Comparison of ENCODE assay signal across 37 cellular contexts in the genomic region with DNA sequence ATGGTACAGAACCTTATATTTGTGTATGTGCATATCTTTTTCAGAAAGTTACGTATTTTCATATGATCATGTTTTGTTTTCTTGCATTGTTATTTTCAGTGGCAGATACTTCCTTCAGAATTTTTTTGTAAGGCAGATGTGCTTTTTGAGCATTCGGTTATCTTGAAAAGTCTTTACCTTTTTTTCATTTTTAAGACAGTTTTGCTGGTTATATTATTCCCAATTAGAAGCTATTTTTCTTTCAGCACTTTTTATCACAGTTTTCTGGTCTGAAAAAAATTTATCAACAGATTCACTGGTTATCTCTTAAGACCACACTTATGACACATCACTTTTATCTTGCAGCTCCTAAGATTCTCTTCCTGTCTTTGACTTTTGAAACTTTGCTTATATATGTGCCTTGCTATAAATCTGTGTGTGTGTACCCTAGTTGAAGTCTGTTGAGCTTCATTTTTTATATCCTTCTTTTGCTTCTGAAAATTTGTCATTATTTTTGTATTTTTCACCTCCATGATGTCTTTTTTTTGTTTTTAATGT. TPM values are rescaled to one million over a fixed set of nuclear protein-coding genes. Genes with fewer than 3 reads are reported as not detected.
"Had no signal": no experiment of that assay in that cellular context is flagged by ENCODE, and none has a peak within 500 bp of the region (broad histone marks: within the 10 kb centered on the region; RNA-seq: fewer than 3 reads in every experiment).

No MANE protein-coding gene starts in this region.

- ATAC-seq: activated CD8-positive, alpha-beta T cell treated with anti-CD3 and anti-CD28 coated beads for 36 hours; activated naive CD4-positive, alpha-beta T cell treated with anti-CD3 and anti-CD28 coated beads, Interleukin-2, amount 50 U/mL, for 72 hours; activated T-helper 17 cell treated with anti-CD3 and anti-CD28 coated beads, Interleukin-2, amount 50 U/mL, for 72 hours had no signal

- H3K27ac ChIP-seq: ascending aorta, cardiac muscle cell, VCaP had no signal

- H3K27ac Mint-ChIP-seq: activated B cell treated with CpG ODN at 0.5 μM for 24 hours; activated CD4-positive, alpha-beta memory T cell treated with anti-CD3 and anti-CD28 coated beads for 36 hours; activated CD4-positive, alpha-beta T cell treated with anti-CD3 and anti-CD28 coated beads, Interleukin-2, amount 10 ng/mL, durations not matched to agents 24 days and 14 days; activated CD8-positive, alpha-beta T cell treated with anti-CD3 and anti-CD28 coated beads for 36 hours; activated naive CD4-positive, alpha-beta T cell treated with anti-CD3 and anti-CD28 coated beads for 36 hours; activated naive CD4-positive, alpha-beta T cell treated with anti-CD3 and anti-CD28 coated beads, Interleukin-2, amount 50 U/mL, for 72 hours; activated naive CD8-positive, alpha-beta T cell treated with anti-CD3 and anti-CD28 coated beads for 36 hours; activated T-cell treated with anti-CD3 and anti-CD28 coated beads, Interleukin-2, amount 50 U/mL, for 24 hours; activated T-helper 1 cell treated with anti-CD3 and anti-CD28 coated beads, Interleukin-12 subunit alpha, Interleukin-12 subunit beta, Interleukin-2, Interleukin-4 antibody, amounts not matched to agents 30 ng/mL and 10 ng/mL and 1 ng/mL, durations not matched to agents 14 hours and 24 hours and 36 hours; activated T-helper 17 cell treated with anti-CD3 and anti-CD28 coated beads, Interleukin-2, amount 50 U/mL, for 72 hours; brain; T-helper 1 cell treated with Interleukin-12 subunit alpha and Interleukin-12 subunit beta and Interleukin-4 antibody, amounts not matched to agents 30 μg/mL and 1 μg/mL, for 36 hours; T-helper 2 cell treated with Interferon-gamma antibody and Interleukin-4, amounts not matched to agents 5 μg/mL and 100 μg/mL, for 36 hours had no signal

- H3K4me1 Mint-ChIP-seq: activated B cell treated with CpG ODN at 0.5 μM for 24 hours; activated CD4-positive, alpha-beta T cell treated with anti-CD3 and anti-CD28 coated beads, Interleukin-2, amount 10 ng/mL, durations not matched to agents 24 days and 14 days; activated naive CD8-positive, alpha-beta T cell treated with anti-CD3 and anti-CD28 coated beads for 36 hours; activated T-helper 17 cell treated with anti-CD3 and anti-CD28 coated beads, Interleukin-2, amount 50 U/mL, for 72 hours; brain; central memory CD8-positive, alpha-beta T cell had no signal

- DNase-seq: activated B cell treated with CpG ODN at 0.5 μM for 24 hours; activated CD4-positive, alpha-beta memory T cell treated with anti-CD3 and anti-CD28 coated beads for 36 hours; activated CD4-positive, alpha-beta T cell treated with anti-CD3 and anti-CD28 coated beads for 4 hours; activated CD4-positive, alpha-beta T cell treated with anti-CD3 and anti-CD28 coated beads, Interleukin-2, amount 10 ng/mL, durations not matched to agents 24 days and 14 days; activated CD4-positive, alpha-beta T cell treated with anti-CD3 and anti-CD28 coated beads, Interleukin-2, amount 50 U/mL, for 1 hour; activated CD4-positive, alpha-beta T cell treated with anti-CD3 and anti-CD28 coated beads, Interleukin-2, amount 50 U/mL, for 4 hours; activated CD4-positive, CD25-positive, alpha-beta regulatory T cell treated with anti-CD3 and anti-CD28 coated beads, Interleukin-2, amount 50 U/mL, for 72 hours; activated CD8-positive, alpha-beta memory T cell treated with anti-CD3 and anti-CD28 coated beads, Interleukin-2, amount 50 U/mL, for 4 hours; activated CD8-positive, alpha-beta T cell treated with anti-CD3 and anti-CD28 coated beads for 36 hours; activated effector memory CD4-positive, alpha-beta T cell treated with anti-CD3 and anti-CD28 coated beads, Interleukin-2, amount 50 U/mL, for 16 hours; activated gamma-delta T cell treated with Interleukin-2 at 50 U/mL for 16 hours; activated naive CD4-positive, alpha-beta T cell; activated naive CD4-positive, alpha-beta T cell treated with anti-CD3 and anti-CD28 coated beads for 36 hours; activated naive CD4-positive, alpha-beta T cell treated with anti-CD3 and anti-CD28 coated beads, Interleukin-2, amount 50 U/mL, for 16 hours; activated naive CD8-positive, alpha-beta T cell treated with anti-CD3 and anti-CD28 coated beads for 36 hours; activated T-cell treated with anti-CD3 and anti-CD28 coated beads for 4 hours; activated T-cell treated with anti-CD3 and anti-CD28 coated beads, Interleukin-2, amount 50 U/mL, for 24 hours; activated T-cell treated with anti-CD3 and anti-CD28 coated beads, Interleukin-2, amount 50 U/mL, for 48 hours; amygdala; anterior cingulate cortex; caudate nucleus; cerebellar nuclear complex; T-helper 1 cell; T-helper 2 cell; T-helper 9 cell had no signal

- H3K4me3 Mint-ChIP-seq: activated B cell treated with CpG ODN at 0.5 μM for 24 hours; activated CD4-positive, alpha-beta memory T cell treated with anti-CD3 and anti-CD28 coated beads for 36 hours; activated CD4-positive, alpha-beta T cell treated with anti-CD3 and anti-CD28 coated beads, Interleukin-2, amount 10 ng/mL, durations not matched to agents 24 days and 14 days; activated CD8-positive, alpha-beta T cell treated with anti-CD3 and anti-CD28 coated beads for 36 hours; activated naive CD4-positive, alpha-beta T cell treated with anti-CD3 and anti-CD28 coated beads for 36 hours; activated naive CD8-positive, alpha-beta T cell treated with anti-CD3 and anti-CD28 coated beads for 36 hours; activated T-cell treated with anti-CD3 and anti-CD28 coated beads, Interleukin-2, amount 50 U/mL, for 24 hours; activated T-helper 1 cell treated with anti-CD3 and anti-CD28 coated beads, Interleukin-12 subunit alpha, Interleukin-12 subunit beta, Interleukin-2, Interleukin-4 antibody, amounts not matched to agents 30 ng/mL and 10 ng/mL and 1 ng/mL, durations not matched to agents 14 hours and 24 hours and 36 hours; activated T-helper 17 cell treated with anti-CD3 and anti-CD28 coated beads, Interleukin-2, amount 50 U/mL, for 72 hours; brain; central memory CD8-positive, alpha-beta T cell; T-helper 1 cell treated with Interleukin-12 subunit alpha and Interleukin-12 subunit beta and Interleukin-4 antibody, amounts not matched to agents 30 μg/mL and 1 μg/mL, for 36 hours; T-helper 2 cell treated with Interferon-gamma antibody and Interleukin-4, amounts not matched to agents 5 μg/mL and 100 μg/mL, for 36 hours had no signal

- FAIRE-seq: bronchial epithelial cell had no signal

- H3K27me3 Mint-ChIP-seq: activated B cell treated with CpG ODN at 0.5 μM for 24 hours; activated CD4-positive, alpha-beta memory T cell treated with anti-CD3 and anti-CD28 coated beads for 36 hours; activated CD4-positive, alpha-beta T cell treated with anti-CD3 and anti-CD28 coated beads, Interleukin-2, amount 10 ng/mL, durations not matched to agents 24 days and 14 days; activated CD8-positive, alpha-beta T cell treated with anti-CD3 and anti-CD28 coated beads for 36 hours; activated naive CD8-positive, alpha-beta T cell treated with anti-CD3 and anti-CD28 coated beads for 36 hours; activated T-cell treated with anti-CD3 and anti-CD28 coated beads, Interleukin-2, amount 50 U/mL, for 24 hours; activated T-helper 17 cell treated with anti-CD3 and anti-CD28 coated beads, Interleukin-2, amount 50 U/mL, for 72 hours; central memory CD8-positive, alpha-beta T cell had no signal

- H3K4me3 ChIP-seq: cardiac muscle cell had no signal

- H3K27me3 ChIP-seq: ascending aorta, cardiac muscle cell had no signal

- H3K36me3 ChIP-seq: ascending aorta, cardiac muscle cell had no signal

- H3K4me1 ChIP-seq: ascending aorta had no signal

RNA-seq across cellular contexts. Expression of a gene that starts 53.1 kb away (rescaled TPM):
- total RNA-seq: activated B cell treated with CpG ODN at 0.5 μM for 24 hours; activated CD4-positive, alpha-beta memory T cell treated with anti-CD3 and anti-CD28 coated beads for 36 hours; activated CD4-positive, alpha-beta T cell treated with anti-CD3 and anti-CD28 coated beads, Interleukin-2, amount 10 ng/mL, durations not matched to agents 24 days and 14 days; activated CD8-positive, alpha-beta memory T cell treated with anti-CD3 and anti-CD28 coated beads for 36 hours; activated CD8-positive, alpha-beta T cell treated with anti-CD3 and anti-CD28 coated beads for 36 hours; activated naive CD4-positive, alpha-beta T cell treated with anti-CD3 and anti-CD28 coated beads for 36 hours; activated naive CD4-positive, alpha-beta T cell treated with anti-CD3 and anti-CD28 coated beads, Interleukin-2, amount 50 U/mL, for 72 hours; activated T-helper 1 cell treated with anti-CD3 and anti-CD28 coated beads, Interleukin-12 subunit alpha, Interleukin-12 subunit beta, Interleukin-2, Interleukin-4 antibody, amounts not matched to agents 30 ng/mL and 10 ng/mL and 1 ng/mL, durations not matched to agents 14 hours and 24 hours and 36 hours; activated T-helper 17 cell treated with anti-CD3 and anti-CD28 coated beads, Interleukin-2, amount 50 U/mL, for 72 hours; ascending aorta had no signal
